In the genomic region with DNA sequence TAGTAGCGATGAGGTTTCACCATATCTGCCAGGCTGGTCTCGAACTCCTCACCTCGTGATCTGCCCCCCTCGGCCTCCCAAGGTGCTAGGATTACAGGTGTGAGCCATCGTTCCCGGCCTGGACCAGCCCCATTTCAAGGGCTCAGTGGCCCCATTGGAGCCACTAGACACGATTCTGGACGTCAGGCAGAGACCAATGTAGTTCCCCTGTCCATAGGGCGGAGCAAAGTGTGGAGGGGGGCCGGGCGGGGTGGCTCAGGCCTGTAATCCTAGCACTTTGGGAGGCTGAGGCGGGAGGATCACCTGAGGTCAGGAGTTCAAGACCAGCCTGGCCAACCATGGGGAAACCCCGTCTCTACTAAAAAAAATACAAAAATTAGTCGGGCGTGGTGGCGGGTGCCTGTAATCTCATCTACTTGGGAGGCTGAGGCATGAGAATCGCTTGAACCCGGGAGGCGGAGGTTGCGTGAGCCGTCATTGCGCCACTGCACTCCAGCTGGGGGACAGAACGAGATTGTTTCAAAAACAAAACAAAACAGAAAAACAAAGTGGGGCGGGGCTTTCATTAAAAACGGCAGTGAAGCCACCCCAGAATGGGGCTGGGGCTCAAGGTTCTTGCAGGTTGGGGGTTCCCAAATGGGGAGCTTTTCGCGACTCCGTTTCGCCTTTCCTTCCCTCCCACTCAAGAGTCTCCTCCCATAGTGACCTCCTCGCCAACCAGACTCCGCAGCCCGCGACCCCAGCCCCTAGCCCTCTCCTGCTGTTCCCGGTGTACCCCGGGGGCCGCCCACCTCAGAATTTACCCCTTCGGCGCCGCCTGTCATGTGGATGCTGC, we compare ENCODE assay signal across 8 cellular contexts. TPM values are rescaled to one million over a fixed set of nuclear protein-coding genes. Genes with fewer than 3 reads are reported as not detected.
DNase-seq lines count a peak whose midpoint lies in the region; FAIRE-seq and TF ChIP-seq lines count a peak whose summit lies in the region.

No MANE protein-coding gene starts in this region.

- FAIRE-seq in endothelial cell of umbilical vein (lab: Jason Lieb, UNC): no peak

- H3K9me1 ChIP-seq in endothelial cell of umbilical vein (replicated peaks; ENCODE audit: control insufficient read depth, extremely low read depth, insufficient read depth, low read length): no peaks in the 10 kb centered on the region

- H3K4me3 ChIP-seq in Peyer's patch (peak overlapping the region; percentile 52 to 77 (median 70)), endothelial cell of umbilical vein (replicated peaks in 1 of 3; ENCODE audit: insufficient read depth in 1 of 3, low read depth in 1 of 3, low read length in 3 of 3) (peak overlapping the region; percentile 24 to 50 (median 41)), ovary (peak overlapping the region; percentile 83)

- no peak for TF ChIP-seq POLR2A in Peyer's patch (IDR thresholded peaks at IDR 0.05)
- TF ChIP-seq POLR2A in endothelial cell of umbilical vein (IDR thresholded peaks at IDR 0.05; ENCODE audit: low read depth, low read length): no peak
- TF ChIP-seq POLR2A in ovary (IDR thresholded peaks at IDR 0.05): no peak

- peaks cover 19% of the 10 kb centered on the region for H3K79me2 ChIP-seq in endothelial cell of umbilical vein (ENCODE audit: control insufficient read depth, insufficient read depth, low read length)

- intact Hi-C loops in Calu3 (cut with micrococcal nuclease; ENCODE audit: unreplicated experiment) (loop anchor here (1.0 kb wide), 1 partner anchor 8 kb away; no protein-coding TSS in a partner anchor), endothelial cell of umbilical vein (cut with micrococcal nuclease) (loop anchor here (1.0 to 5.0 kb wide), 2 partner anchors 10 to 579 kb away; partner anchors contain the start of genes DNAJB1 and SYDE1), ovary (cut with DNase I) (no loop called here)

- H3K4me1 Mint-ChIP-seq in Calu3 (ENCODE audit: low read depth, unreplicated experiment): no peaks in the 10 kb centered on the region

- peak overlapping the region; percentile 56 to 98 (median 96) for H3K27ac ChIP-seq in Peyer's patch
- H3K27ac ChIP-seq in endothelial cell of umbilical vein (ENCODE audit: insufficient read depth, low read depth, low read length): no peak overlapping the region
- H3K27ac ChIP-seq in ovary: peak overlapping the region in 1 of 2 donors; percentile 92

- no peak for DNase-seq in Calu3
- DNase-seq in Peyer's patch: no peak
- no peak for DNase-seq in endothelial cell of umbilical vein (ENCODE audit: low read depth, low spot score)
- peak in 4 of 5 donors; percentile 36 to 74 (median 62) for DNase-seq in ovary
- DNase-seq in NCI-H524 treated with DMSO at 0.1 percent for 48 hours (lab: John Stamatoyannopoulos, UW): no peak
- DNase-seq in stimulated activated CD8-positive, alpha-beta memory T cell treated with anti-CD3 and anti-CD28 coated beads, Interleukin-4, amount 100 ng/mL, for 48 hours: no peak
- DNase-seq in cerebellar cortex (ENCODE audit: low spot score): no peak
- DNase-seq in GDM1 (lab: John Stamatoyannopoulos, UW): no peak

- H3K36me3 ChIP-seq in Peyer's patch: no peaks in the 10 kb centered on the region
- no peaks in the 10 kb centered on the region for H3K36me3 ChIP-seq in endothelial cell of umbilical vein (ENCODE audit: control insufficient read depth in 2 of 2, extremely low read depth in 1 of 2, insufficient read depth in 2 of 2, low read length in 2 of 2)
- no peaks in the 10 kb centered on the region for H3K36me3 ChIP-seq in ovary

- BruUV-seq in Calu3 (replicated peaks; lab: Mats Ljungman, UMichigan) (no TSS peak), endothelial cell of umbilical vein (replicated peaks; lab: Mats Ljungman, UMichigan) (no TSS peak)

- H2AFZ ChIP-seq in endothelial cell of umbilical vein (ENCODE audit: low read depth, low read length): peak overlapping the region; percentile 63

- H3K4me1 ChIP-seq in Peyer's patch (peaks cover 0 to 25% (median 2%) of the 10 kb centered on the region in 4 donors), endothelial cell of umbilical vein (ENCODE audit: control insufficient read depth, extremely low read depth, insufficient read depth, low read length) (peaks cover 9% of the 10 kb centered on the region), ovary (ENCODE audit: insufficient read depth) (peaks cover 3% of the 10 kb centered on the region)

- dilution Hi-C loops in endothelial cell of umbilical vein (cut with MboI; ENCODE audit: extremely low pct_ligation_motif_present, low sequenced_read_pairs): no loop called here

- peak; percentile 8 for TF ChIP-seq EP300 in ovary (IDR thresholded peaks at IDR 0.05)

- H3K9ac ChIP-seq in endothelial cell of umbilical vein (replicated peaks; ENCODE audit: extremely low read depth, insufficient read depth, low read length): peak overlapping the region; percentile 30

- H3K27me3 ChIP-seq in Peyer's patch (no peaks in the 10 kb centered on the region), endothelial cell of umbilical vein (ENCODE audit: control insufficient read depth in 2 of 2, insufficient read depth in 2 of 2, low read length in 2 of 2) (no peaks in the 10 kb centered on the region), ovary (no peaks in the 10 kb centered on the region)

- 23 to 32% (median 27%) methylated on average over 39 of the region's 39 CpGs for WGBS in ovary, 3 donors

- peak overlapping the region; percentile 91 for H3K27ac Mint-ChIP-seq in Calu3 (ENCODE audit: unreplicated experiment)

- H4K20me1 ChIP-seq in endothelial cell of umbilical vein (replicated peaks; ENCODE audit: control insufficient read depth, extremely low read depth, insufficient read depth, low read length): no peaks in the 10 kb centered on the region

- no peak for TF ChIP-seq CTCF in Calu3 (IDR thresholded peaks at IDR 0.05; ENCODE audit: unreplicated experiment)
- no peak for TF ChIP-seq CTCF in Peyer's patch (IDR thresholded peaks at IDR 0.05)
- no peak for TF ChIP-seq CTCF in endothelial cell of umbilical vein (IDR thresholded peaks at IDR 0.05; ENCODE audit: extremely low read depth in 1 of 2, insufficient read depth in 1 of 2, low read depth in 1 of 2, low read length in 2 of 2)
- TF ChIP-seq CTCF in ovary (IDR thresholded peaks at IDR 0.05): peak in 1 of 3 donors; percentile 15

- peak overlapping the region; percentile 100 for H3K4me3 Mint-ChIP-seq in Calu3 (ENCODE audit: low read depth, unreplicated experiment)

- H3K9me3 ChIP-seq in Peyer's patch: no peaks in the 10 kb centered on the region
- no peaks in the 10 kb centered on the region for H3K9me3 ChIP-seq in endothelial cell of umbilical vein (replicated peaks; ENCODE audit: control insufficient read depth, insufficient read depth, low read length)
- no peaks in the 10 kb centered on the region for H3K9me3 ChIP-seq in ovary

- CTCF ChIA-PET in Calu3 (lab: Charles Lee): no interaction called here
- CTCF ChIA-PET in endothelial cell of umbilical vein (lab: Charles Lee): interaction anchor here (1.0 kb wide), 1 partner anchor 8 kb away, joined by 4 read pairs; no protein-coding TSS in a partner anchor

- H3K27me3 Mint-ChIP-seq in Calu3 (ENCODE audit: unreplicated experiment): no peaks in the 10 kb centered on the region

- no peaks in the 10 kb centered on the region for H3K9me3 Mint-ChIP-seq in Calu3 (ENCODE audit: low read depth, unreplicated experiment)

- H3K36me3 Mint-ChIP-seq in Calu3 (ENCODE audit: insufficient read depth, unreplicated experiment): peaks cover 15% of the 10 kb centered on the region

- POLR2A ChIA-PET in endothelial cell of umbilical vein (lab: Charles Lee): no interaction called here

- peak overlapping the region; percentile 59 for H3K4me2 ChIP-seq in endothelial cell of umbilical vein (ENCODE audit: insufficient read depth, low read length)

RNA-seq across cellular contexts. Expression of gene TECR, which starts 0.8 kb away (rescaled TPM):
- total RNA-seq in Calu3 (2022): 136 and 162 TPM in 2 replicates
- 100 to 1,000 TPM in 1 of 4 donors, 10 to 100 TPM in 3; 24.8 to 103 (median 78.7) TPM for total RNA-seq in Peyer's patch
- 109 and 110 TPM in 2 replicates for total RNA-seq in endothelial cell of umbilical vein
- 193 and 231 TPM in 2 replicates for polyA plus RNA-seq in endothelial cell of umbilical vein
- 84.4 and 92.2 TPM in 2 replicates for polyA plus RNA-seq in endothelial cell of umbilical vein (2011; cell fraction: cytosol; rRNA removed)
- polyA plus RNA-seq in endothelial cell of umbilical vein (2011; cell fraction: nucleus; rRNA removed): 86.2 and 88.0 TPM in 2 replicates
- 75.8 and 79.0 TPM in 2 replicates for polyA plus RNA-seq in endothelial cell of umbilical vein (2012)
- polyA minus RNA-seq in endothelial cell of umbilical vein: 99.0 and 116 TPM in 2 replicates
- 376 TPM for polyA minus RNA-seq in endothelial cell of umbilical vein (2011; cell fraction: cytosol; rRNA and poly(A)+ RNA removed)
- polyA minus RNA-seq in endothelial cell of umbilical vein (2011; cell fraction: nucleus; rRNA and poly(A)+ RNA removed): 30.6 and 38.0 TPM in 2 replicates
- 100 to 1,000 TPM in 2 of 7 donors, 10 to 100 TPM in 5; 22.3 to 115 (median 78.2) TPM for total RNA-seq in ovary
- 10 to 100 TPM; 92.4 to 97.4 TPM for polyA plus RNA-seq in ovary

RNA-seq across cellular contexts. Expression of gene DNAJB1, which starts 10.4 kb away (rescaled TPM):
- total RNA-seq in Calu3 (2022) (159 and 161 TPM in 2 replicates), Peyer's patch (10 to 100 TPM; 34.5 to 60.2 (median 54.1) TPM), endothelial cell of umbilical vein (55.8 and 58.6 TPM in 2 replicates), ovary (100 to 1,000 TPM in 3 of 7 donors, 10 to 100 TPM in 4; 53.7 to 151 (median 75.1) TPM)
- polyA plus RNA-seq in endothelial cell of umbilical vein (49.4 and 59.8 TPM in 2 replicates), ovary (100 to 1,000 TPM in 1 of 2 donors, 10 to 100 TPM in 1; 52.4 to 123 TPM)
- 53.9 and 57.8 TPM in 2 replicates for polyA plus RNA-seq in endothelial cell of umbilical vein (2011; cell fraction: cytosol; rRNA removed)
- polyA plus RNA-seq in endothelial cell of umbilical vein (2011; cell fraction: nucleus; rRNA removed): 29.2 and 33.8 TPM in 2 replicates
- polyA plus RNA-seq in endothelial cell of umbilical vein (2012): 54.7 and 65.1 TPM in 2 replicates
- polyA minus RNA-seq in endothelial cell of umbilical vein: 44.9 and 48.7 TPM in 2 replicates
- polyA minus RNA-seq in endothelial cell of umbilical vein (2011; cell fraction: cytosol; rRNA and poly(A)+ RNA removed): 45.8 TPM
- polyA minus RNA-seq in endothelial cell of umbilical vein (2011; cell fraction: nucleus; rRNA and poly(A)+ RNA removed): 14.2 and 15.0 TPM in 2 replicates

RNA-seq across cellular contexts. Expression of gene GIPC1, which starts 32.7 kb away (rescaled TPM):
- total RNA-seq in Calu3 (2022) (134 and 139 TPM in 2 replicates), Peyer's patch (10 to 100 TPM; 45.8 to 68.5 (median 65.2) TPM), endothelial cell of umbilical vein (102 and 108 TPM in 2 replicates), ovary (10 to 100 TPM; 33.7 to 64.5 (median 41.8) TPM)
- polyA plus RNA-seq in endothelial cell of umbilical vein (141 and 159 TPM in 2 replicates), ovary (10 to 100 TPM; 14.7 to 40.9 TPM)
- polyA plus RNA-seq in endothelial cell of umbilical vein (2011; cell fraction: cytosol; rRNA removed): 65.4 and 106 TPM in 2 replicates
- polyA plus RNA-seq in endothelial cell of umbilical vein (2011; cell fraction: nucleus; rRNA removed): 65.6 and 67.3 TPM in 2 replicates
- polyA plus RNA-seq in endothelial cell of umbilical vein (2012): 76.4 and 123 TPM in 2 replicates
- 39.1 and 62.3 TPM in 2 replicates for polyA minus RNA-seq in endothelial cell of umbilical vein
- 84.5 TPM for polyA minus RNA-seq in endothelial cell of umbilical vein (2011; cell fraction: cytosol; rRNA and poly(A)+ RNA removed)
- polyA minus RNA-seq in endothelial cell of umbilical vein (2011; cell fraction: nucleus; rRNA and poly(A)+ RNA removed): 16.2 and 32.9 TPM in 2 replicates

RNA-seq across cellular contexts. Expression of gene NDUFB7, which starts 43.2 kb away (rescaled TPM):
- total RNA-seq in Calu3 (2022) (107 and 111 TPM in 2 replicates), Peyer's patch (100 to 1,000 TPM; 275 to 432 (median 358) TPM), endothelial cell of umbilical vein (170 and 177 TPM in 2 replicates), ovary (100 to 1,000 TPM in 6 of 7 donors, 10 to 100 TPM in 1; 86.9 to 429 (median 143) TPM)
- polyA plus RNA-seq in endothelial cell of umbilical vein (655 and 916 TPM in 2 replicates), ovary (100 to 1,000 TPM in 1 of 2 donors, not detected in 1; 317 TPM)
- 304 and 482 TPM in 2 replicates for polyA plus RNA-seq in endothelial cell of umbilical vein (2011; cell fraction: cytosol; rRNA removed)
- polyA plus RNA-seq in endothelial cell of umbilical vein (2011; cell fraction: nucleus; rRNA removed): 91.3 and 158 TPM in 2 replicates
- polyA plus RNA-seq in endothelial cell of umbilical vein (2012): 112 and 205 TPM in 2 replicates
- polyA minus RNA-seq in endothelial cell of umbilical vein: 73.0 and 77.9 TPM in 2 replicates
- 132 TPM for polyA minus RNA-seq in endothelial cell of umbilical vein (2011; cell fraction: cytosol; rRNA and poly(A)+ RNA removed)
- 10.6 and 25.2 TPM in 2 replicates for polyA minus RNA-seq in endothelial cell of umbilical vein (2011; cell fraction: nucleus; rRNA and poly(A)+ RNA removed)

RNA-seq across cellular contexts. Expression of gene PTGER1, which starts 53.5 kb away (rescaled TPM):
- total RNA-seq in Calu3 (2022): 1.2 and 1.3 TPM in 2 replicates
- not detected for total RNA-seq in Peyer's patch
- 0.40 and 0.53 TPM in 2 replicates for total RNA-seq in endothelial cell of umbilical vein
- 0.21 and 0.48 TPM in 2 replicates for polyA plus RNA-seq in endothelial cell of umbilical vein
- polyA plus RNA-seq in endothelial cell of umbilical vein (2011; cell fraction: cytosol; rRNA removed): 0.08 and 0.17 TPM in 2 replicates
- 0.13 TPM in 1 of 2 replicates, not detected in the other for polyA plus RNA-seq in endothelial cell of umbilical vein (2011; cell fraction: nucleus; rRNA removed)
- 0.19 TPM in 1 of 2 replicates, not detected in the other for polyA plus RNA-seq in endothelial cell of umbilical vein (2012)
- not detected in 2 replicates for polyA minus RNA-seq in endothelial cell of umbilical vein
- not detected for polyA minus RNA-seq in endothelial cell of umbilical vein (2011; cell fraction: cytosol; rRNA and poly(A)+ RNA removed)
- not detected in 2 replicates for polyA minus RNA-seq in endothelial cell of umbilical vein (2011; cell fraction: nucleus; rRNA and poly(A)+ RNA removed)
- total RNA-seq in ovary: under 1 TPM in 3 of 7 donors, not detected in 4; 0.18 to 0.92 (median 0.32) TPM
- not detected for polyA plus RNA-seq in ovary

Comparison
In these comparisons a context has a peak if more than half of its experiments do, and no peak if none do; other contexts are left out.
1. DNase-seq: peak in ovary (4 of 5); none in Calu3 (single experiment), Peyer's patch (0 of 3), endothelial cell of umbilical vein (single experiment), NCI-H524 treated with DMSO at 0.1 percent for 48 hours (single experiment), stimulated activated CD8-positive, alpha-beta memory T cell treated with anti-CD3 and anti-CD28 coated beads, Interleukin-4, amount 100 ng/mL, for 48 hours (single experiment), cerebellar cortex (single experiment) and GDM1 (single experiment).
2. intact Hi-C loops: an anchor here in Calu3 (1.0 kb wide) and endothelial cell of umbilical vein (1.0 to 5.0 kb wide); none called in ovary.
3. Peak in every context shown above with its lines, with median percentiles within 50 percentile points of each other: H3K4me3 ChIP-seq.